ENCODE assay signal across 18 cellular contexts in the genomic region with DNA sequence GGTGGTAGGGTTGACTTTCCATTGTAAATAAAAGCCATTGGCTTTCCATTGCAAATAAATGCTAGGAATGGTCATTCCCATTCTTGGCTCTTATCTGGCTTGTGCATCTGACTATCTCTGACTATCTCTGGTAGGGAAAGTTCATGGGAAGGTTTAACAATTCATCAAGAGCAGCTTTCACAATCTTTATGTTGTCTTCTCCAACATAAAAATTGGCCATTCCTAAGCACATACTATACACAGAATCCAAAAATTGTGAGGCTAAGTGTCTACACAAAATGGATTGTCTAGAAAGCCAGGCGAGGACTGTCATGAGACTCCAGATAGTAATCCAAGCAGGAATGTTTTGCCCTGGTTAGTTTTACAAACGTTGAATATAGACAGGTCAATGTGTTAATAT. TPM values are rescaled to one million over a fixed set of nuclear protein-coding genes. Genes with fewer than 3 reads are reported as not detected.
DNase-seq lines count a peak whose midpoint lies in the region; ATAC-seq, FAIRE-seq and TF ChIP-seq lines count a peak whose summit lies in the region.
"Had no signal": no experiment of that assay in that cellular context is flagged by ENCODE, and none has a peak within 500 bp of the region (broad histone marks: within the 10 kb centered on the region; RNA-seq: fewer than 3 reads in every experiment).

No MANE protein-coding gene starts in this region.

- H3K9me3 Mint-ChIP-seq in astrocyte (ENCODE audit: unreplicated experiment), result peaks cover 2% of the 10 kb centered on the region

- no peaks in the 10 kb centered on the region for H3K4me1 Mint-ChIP-seq in astrocyte (ENCODE audit: low read depth, unreplicated experiment)
- H3K4me1 Mint-ChIP-seq: CD14-positive monocyte; CD4-positive, alpha-beta memory T cell had no signal

- peaks cover 18% of the 10 kb centered on the region for H3K27me3 Mint-ChIP-seq in astrocyte (ENCODE audit: low read depth, unreplicated experiment)
- H3K27me3 Mint-ChIP-seq: CD4-positive, alpha-beta memory T cell had no signal

- TF ChIP-seq RAD21 in SK-N-SH (IDR thresholded peaks at IDR 0.05; ENCODE audit: low read length), result no peak

- WGBS in mesendoderm (ENCODE audit: extremely low coverage, insufficient coverage, low lambda C conversion rate), result no CpG with 5 or more reads among the region's 2 CpGs
- WGBS in SK-N-SH (ENCODE audit: low lambda C conversion rate), result 17% methylated on average over 2 of the region's 2 CpGs

- H4K5ac ChIP-seq in mesendoderm (ENCODE audit: low read length), result no peak overlapping the region

- TF ChIP-seq CTCF in astrocyte (IDR thresholded peaks at IDR 0.05; ENCODE audit: insufficient read depth, low read depth, low read length), result no peak
- no peak for TF ChIP-seq CTCF in SK-N-SH (IDR thresholded peaks at IDR 0.05)

- no peak overlapping the region for H2AK5ac ChIP-seq in mesendoderm (ENCODE audit: low read length)

- no peak overlapping the region for H3K23ac ChIP-seq in mesendoderm (ENCODE audit: low read length)

- no peak overlapping the region for H3K56ac ChIP-seq in mesendoderm (ENCODE audit: low read length)

- H3K4me3 ChIP-seq in HUES48 (ENCODE audit: low read depth, low read length) (no peak overlapping the region), astrocyte (ENCODE audit: insufficient read depth, low read depth, low read length) (no peak overlapping the region), mesendoderm (ENCODE audit: low read length) (no peak overlapping the region), SK-N-SH (ENCODE audit: low read depth in 2 of 2, low read length in 1 of 2) (no peak overlapping the region)
- H3K4me3 ChIP-seq: BLaER1, HAP-1 had no signal

- CTCF ChIA-PET in SK-N-SH (lab: Yijun Ruan, JAX), result no interaction called here

- H3K9me2 ChIP-seq in SK-N-SH, result no peaks in the 10 kb centered on the region

- H3K27ac Mint-ChIP-seq in astrocyte (ENCODE audit: unreplicated experiment), result no peak overlapping the region
- H3K27ac Mint-ChIP-seq: CD14-positive monocyte; CD4-positive, alpha-beta memory T cell had no signal

- H3K4me2 ChIP-seq in astrocyte (ENCODE audit: low read length) (no peak overlapping the region), mesendoderm (ENCODE audit: low read length) (no peak overlapping the region), SK-N-SH (no peak overlapping the region)
- H3K4me2 ChIP-seq: BLaER1 had no signal

- H2BK120ac ChIP-seq in mesendoderm (ENCODE audit: low read depth, low read length), result no peak overlapping the region

- no peaks in the 10 kb centered on the region for H3F3A ChIP-seq in SK-N-SH (replicated peaks; ENCODE audit: insufficient read depth)

- no peak for ATAC-seq in HG02763 (IDR thresholded peaks at IDR 0.05; ENCODE audit: unreplicated experiment)

- no peaks in the 10 kb centered on the region for H3K79me1 ChIP-seq in mesendoderm (ENCODE audit: low read length)

- H3K4me1 ChIP-seq in HUES48 (ENCODE audit: control insufficient read depth, insufficient read depth, low read length), result peaks cover 30% of the 10 kb centered on the region
- H3K4me1 ChIP-seq in astrocyte (ENCODE audit: insufficient read depth, low read length), result no peaks in the 10 kb centered on the region
- H3K4me1 ChIP-seq in mesendoderm (ENCODE audit: control insufficient read depth, low read depth, low read length), result peaks cover 26% of the 10 kb centered on the region
- H3K4me1 ChIP-seq in SK-N-SH (ENCODE audit: control insufficient read depth in 1 of 2, insufficient read depth in 2 of 2, low read depth in 1 of 2, low read length in 1 of 2), result no peaks in the 10 kb centered on the region; a peak in 1 of 4 replicates
- H3K4me1 ChIP-seq: BLaER1 had no signal

- H3K79me2 ChIP-seq in astrocyte (ENCODE audit: insufficient read depth, low read length) (no peaks in the 10 kb centered on the region), mesendoderm (ENCODE audit: control insufficient read depth, insufficient read depth, low read length) (no peaks in the 10 kb centered on the region), SK-N-SH (ENCODE audit: insufficient read depth) (no peaks in the 10 kb centered on the region)

- DNase-seq in astrocyte (ENCODE audit: low read depth), result no peak
- no peak for DNase-seq in mesendoderm
- DNase-seq in SK-N-SH, result no peak
- no peak for DNase-seq in effector CD8-positive, alpha-beta T cell (lab: John Stamatoyannopoulos, UW)
- DNase-seq in stimulated activated CD4-positive, alpha-beta T cell treated with anti-CD3 and anti-CD28 coated beads, Interleukin-4, amount 100 ng/mL, for 24 hours, result no peak
- DNase-seq: 8988T; CD4-positive, alpha-beta memory T cell; DMS153; DMS79; GF-D8; IMR-90 had no signal

- peak; percentile 32 for FAIRE-seq in astrocyte (lab: Jason Lieb, UNC)
- FAIRE-seq: GM19239 had no signal

- H2BK15ac ChIP-seq in mesendoderm (replicated peaks; ENCODE audit: low read depth), result no peak overlapping the region

- H3K9me3 ChIP-seq in HUES48 (ENCODE audit: control insufficient read depth, insufficient read depth, low read length), result no peaks in the 10 kb centered on the region
- H3K9me3 ChIP-seq in astrocyte (ENCODE audit: insufficient read depth, low read depth, low read length), result no peaks in the 10 kb centered on the region
- H3K9me3 ChIP-seq in SK-N-SH, result no peaks in the 10 kb centered on the region
- H3K9me3 ChIP-seq: BLaER1, HAP-1 had no signal

- no peak overlapping the region for H2BK5ac ChIP-seq in mesendoderm (ENCODE audit: low read length)

- H2AFZ ChIP-seq in astrocyte (ENCODE audit: low read depth, low read length), result no peak overlapping the region
- H2AFZ ChIP-seq in SK-N-SH (ENCODE audit: low read depth), result no peak overlapping the region

- no peak overlapping the region for H4K8ac ChIP-seq in mesendoderm (ENCODE audit: low read depth, low read length)

- H4K20me1 ChIP-seq in astrocyte (ENCODE audit: insufficient read depth, low read length), result no peaks in the 10 kb centered on the region
- H4K20me1 ChIP-seq in SK-N-SH (ENCODE audit: insufficient read depth), result no peaks in the 10 kb centered on the region
- H4K20me1 ChIP-seq: BLaER1 had no signal

- TF ChIP-seq EP300 in SK-N-SH (IDR thresholded peaks at IDR 0.05; ENCODE audit: borderline replicate concordance in 1 of 2, low read depth in 1 of 2, low read length in 1 of 2), result no peak

- H3K36me3 Mint-ChIP-seq in astrocyte (ENCODE audit: low read depth, unreplicated experiment), result peaks cover 1% of the 10 kb centered on the region
- H3K36me3 Mint-ChIP-seq: CD14-positive monocyte; CD4-positive, alpha-beta memory T cell had no signal

- no peak overlapping the region for H3K9ac ChIP-seq in HUES48 (ENCODE audit: low read depth, low read length)
- H3K9ac ChIP-seq in astrocyte (ENCODE audit: low read length), result no peak overlapping the region
- no peak overlapping the region for H3K9ac ChIP-seq in mesendoderm (ENCODE audit: low read length)
- no peak overlapping the region for H3K9ac ChIP-seq in SK-N-SH
- H3K9ac ChIP-seq: BLaER1 had no signal

- H3K27me3 ChIP-seq in HUES48 (ENCODE audit: control insufficient read depth, insufficient read depth, low read length) (no peaks in the 10 kb centered on the region), astrocyte (ENCODE audit: insufficient read depth, low read length) (peaks cover 8% of the 10 kb centered on the region), mesendoderm (ENCODE audit: insufficient read depth, low read length, poor library complexity) (no peaks in the 10 kb centered on the region), SK-N-SH (ENCODE audit: insufficient read depth) (no peaks in the 10 kb centered on the region; the same call in 1 of the 2 replicates)
- H3K27me3 ChIP-seq: BLaER1 had no signal

- H3K27ac ChIP-seq in HUES48 (ENCODE audit: low read depth, low read length), result peak overlapping the region; percentile 82
- H3K27ac ChIP-seq in astrocyte (ENCODE audit: low read depth, low read length), result no peak overlapping the region
- no peak overlapping the region for H3K27ac ChIP-seq in mesendoderm (ENCODE audit: low read depth, low read length)
- H3K27ac ChIP-seq in SK-N-SH (ENCODE audit: low read depth in 2 of 2, low read length in 1 of 2), result no peak overlapping the region
- H3K27ac ChIP-seq: BLaER1 had no signal

- no peak overlapping the region for H3K4me3 Mint-ChIP-seq in astrocyte (ENCODE audit: unreplicated experiment)
- H3K4me3 Mint-ChIP-seq: CD14-positive monocyte; CD4-positive, alpha-beta memory T cell had no signal

- H3K36me3 ChIP-seq in HUES48 (ENCODE audit: control insufficient read depth, insufficient read depth, low read length) (no peaks in the 10 kb centered on the region), astrocyte (ENCODE audit: insufficient read depth, low read length) (no peaks in the 10 kb centered on the region), mesendoderm (ENCODE audit: control insufficient read depth, insufficient read depth, low read length) (no peaks in the 10 kb centered on the region), SK-N-SH (replicated peaks in 1 of 2; ENCODE audit: control insufficient read depth in 1 of 2, insufficient read depth in 2 of 2, low read length in 1 of 2) (no peaks in the 10 kb centered on the region)
- H3K36me3 ChIP-seq: BLaER1, HAP-1 had no signal

- POLR2A ChIA-PET in SK-N-SH (lab: Yijun Ruan, JAX), result no interaction called here

- peak overlapping the region; percentile 19 for H3K18ac ChIP-seq in mesendoderm (ENCODE audit: low read length)

- H3K4ac ChIP-seq in mesendoderm (ENCODE audit: low read depth, low read length), result no peak overlapping the region

TF ChIP-seq in SK-N-SH, 30 proteins besides CTCF, POLR2A, EP300 and RAD21 (continues in another document):
- TF ChIP-seq PBX3 (IDR thresholded peaks at IDR 0.05) (no peak), RCOR1 (IDR thresholded peaks at IDR 0.05; ENCODE audit: low read length) (no peak)
- TF ChIP-seq, protein P1, sequence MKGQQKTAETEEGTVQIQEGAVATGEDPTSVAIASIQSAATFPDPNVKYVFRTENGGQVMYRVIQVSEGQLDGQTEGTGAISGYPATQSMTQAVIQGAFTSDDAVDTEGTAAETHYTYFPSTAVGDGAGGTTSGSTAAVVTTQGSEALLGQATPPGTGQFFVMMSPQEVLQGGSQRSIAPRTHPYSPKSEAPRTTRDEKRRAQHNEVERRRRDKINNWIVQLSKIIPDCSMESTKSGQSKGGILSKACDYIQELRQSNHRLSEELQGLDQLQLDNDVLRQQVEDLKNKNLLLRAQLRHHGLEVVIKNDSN (IDR thresholded peaks at IDR 0.05; ENCODE audit: borderline replicate concordance, low read depth), result no peak

RNA-seq across cellular contexts. Expression of gene WNT5A, which starts 54.4 kb away (rescaled TPM):
- 45.8 and 66.2 TPM in 2 replicates for total RNA-seq in astrocyte
- polyA plus RNA-seq in mesendoderm (2013, experiment 1 of 2), result 3.4 TPM
- 2.8 TPM for polyA plus RNA-seq in mesendoderm (2013, experiment 2 of 2)
- 27.1 and 30.7 TPM in 2 replicates for polyA plus RNA-seq in SK-N-SH (2012; rRNA removed)
- polyA plus RNA-seq in SK-N-SH (2012; cell fraction: cytosol; rRNA removed), result 13.5 and 23.5 TPM in 2 replicates
- polyA plus RNA-seq in SK-N-SH (2012; cell fraction: nucleus; rRNA removed), result 57.8 and 62.1 TPM in 2 replicates
- total RNA-seq: HT-29 had no signal
- polyA plus RNA-seq: CD4-positive, alpha-beta memory T cell had no signal
